ENCODE assay signal across 21 cellular contexts in the genomic region with DNA sequence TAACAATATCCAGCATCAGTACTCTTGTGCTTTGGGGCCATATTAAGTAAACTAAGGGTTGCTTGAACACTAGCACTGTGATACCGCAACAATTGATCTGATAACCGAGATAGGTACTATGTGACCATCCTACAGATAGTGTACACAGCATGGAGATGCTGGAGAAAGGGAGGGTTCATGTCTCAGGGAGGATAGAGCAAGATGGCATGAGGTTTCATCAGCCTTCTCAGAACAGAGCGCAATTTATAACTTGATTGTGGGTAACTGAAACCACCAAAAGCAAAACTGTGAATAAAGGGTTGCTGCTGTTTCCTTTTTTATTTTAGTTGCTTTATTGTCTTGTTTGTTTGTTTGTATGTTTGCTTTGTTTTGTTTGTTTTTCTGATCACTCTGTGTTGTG.
"Had no signal": no experiment of that assay in that cellular context is flagged by ENCODE, and none has a peak within 500 bp of the region (broad histone marks: within the 10 kb centered on the region; RNA-seq: fewer than 3 reads in every experiment).

No MANE protein-coding gene starts in this region.

- H3K9me3 ChIP-seq: esophagus muscularis mucosa, gastroesophageal sphincter, left lung, lower lobe of right lung, mucosa of descending colon had no signal

- H3K79me2 ChIP-seq: hepatocyte had no signal

- H3K27ac ChIP-seq: coronary artery, dorsolateral prefrontal cortex, esophagus muscularis mucosa, foreskin keratinocyte, gastroesophageal sphincter, heart left ventricle, hepatocyte, left lung, lower lobe of right lung had no signal

- H3K4me1 ChIP-seq: esophagus muscularis mucosa, gastroesophageal sphincter, heart left ventricle, left lung, lower lobe of right lung had no signal

- H3K36me3 ChIP-seq: esophagus muscularis mucosa, gastroesophageal sphincter, heart left ventricle, left lung, lower lobe of right lung had no signal

- FAIRE-seq: colon, endothelial cell of umbilical vein had no signal

- ATAC-seq: foreskin keratinocyte, gastroesophageal sphincter, heart left ventricle, left cardiac atrium, left lung, left ventricle myocardium superior, lower lobe of right lung, mucosa of descending colon had no signal

- H3K4me2 ChIP-seq: hepatocyte had no signal

- H2AFZ ChIP-seq: hepatocyte had no signal

- H3K4me3 ChIP-seq: coronary artery, dorsolateral prefrontal cortex, esophagus muscularis mucosa, gastroesophageal sphincter, heart left ventricle, hepatocyte, left lung, lower lobe of right lung, mucosa of descending colon had no signal

- DNase-seq: dermis blood vessel endothelial cell; dorsolateral prefrontal cortex; effector CD4-positive, alpha-beta T cell; effector memory CD4-positive, alpha-beta T cell; foreskin keratinocyte; heart left ventricle; hypothalamus; immature natural killer cell; islet precursor cell; left cardiac atrium; left lung; left ventricle myocardium superior; lower lobe of right lung; mesenchymal stem cell; mucosa of descending colon had no signal

- H3K27me3 ChIP-seq: dorsolateral prefrontal cortex, esophagus muscularis mucosa, foreskin keratinocyte, gastroesophageal sphincter, heart left ventricle, hepatocyte, left lung had no signal
